Comparison of ENCODE assay signal across 22 cellular contexts in the genomic region with DNA sequence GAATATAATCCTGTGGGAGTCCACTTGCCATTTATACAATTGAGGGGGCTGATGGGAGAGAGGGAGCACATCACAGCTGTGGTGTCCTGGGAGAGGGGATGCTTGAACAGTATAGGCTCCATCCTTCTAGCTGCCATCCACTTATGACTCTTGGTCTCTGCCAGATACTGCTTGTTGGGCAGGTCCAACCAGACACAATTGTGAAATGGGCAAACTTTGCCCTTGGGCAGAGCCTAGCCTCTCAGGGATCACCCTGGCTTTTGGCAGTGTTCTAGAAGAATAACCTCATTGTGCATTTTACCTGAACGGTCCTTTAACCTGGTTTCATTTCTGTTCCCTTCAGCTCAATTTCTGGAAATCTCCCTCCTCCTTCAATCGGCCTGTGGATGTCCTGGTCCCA. TPM values are rescaled to one million over a fixed set of nuclear protein-coding genes. Genes with fewer than 3 reads are reported as not detected.
DNase-seq lines count a peak whose midpoint lies in the region; ATAC-seq, FAIRE-seq and TF ChIP-seq lines count a peak whose summit lies in the region.
"Had no signal": no experiment of that assay in that cellular context is flagged by ENCODE, and none has a peak within 500 bp of the region (broad histone marks: within the 10 kb centered on the region; RNA-seq: fewer than 3 reads in every experiment).

No MANE protein-coding gene starts in this region.

- TF ChIP-seq POLR2A in breast epithelium (IDR thresholded peaks at IDR 0.05) (no peak), right lobe of liver (IDR thresholded peaks at IDR 0.05) (no peak), GM12891 (IDR thresholded peaks at IDR 0.05; ENCODE audit: low read depth, low read length) (no peak)

- H3K27ac Mint-ChIP-seq in Calu3 (ENCODE audit: unreplicated experiment) (no peak overlapping the region), osteocyte (ENCODE audit: unreplicated experiment) (peak overlapping the region; percentile 55), endodermal cell (no peak overlapping the region)
- H3K27ac Mint-ChIP-seq in activated naive CD4-positive, alpha-beta T cell treated with anti-CD3 and anti-CD28 coated beads for 36 hours, result no peak overlapping the region
- H3K27ac Mint-ChIP-seq: CD8-positive, alpha-beta memory T cell had no signal

- no peaks in the 10 kb centered on the region for H3K9me3 Mint-ChIP-seq in Calu3 (ENCODE audit: low read depth, unreplicated experiment)
- H3K9me3 Mint-ChIP-seq in osteocyte (ENCODE audit: unreplicated experiment), result no peaks in the 10 kb centered on the region
- no peaks in the 10 kb centered on the region for H3K9me3 Mint-ChIP-seq in activated naive CD4-positive, alpha-beta T cell treated with anti-CD3 and anti-CD28 coated beads for 36 hours
- H3K9me3 Mint-ChIP-seq in endodermal cell, result peaks cover 11% of the 10 kb centered on the region
- H3K9me3 Mint-ChIP-seq: CD8-positive, alpha-beta memory T cell had no signal

- H3K36me3 ChIP-seq in breast epithelium (no peaks in the 10 kb centered on the region), right lobe of liver (no peaks in the 10 kb centered on the region), BE2C (no peaks in the 10 kb centered on the region), endodermal cell (ENCODE audit: control insufficient read depth, insufficient read depth, low read length) (no peaks in the 10 kb centered on the region)
- H3K36me3 ChIP-seq: BLaER1 had no signal

- peak; percentile 72 to 98 (median 91) for ATAC-seq in right lobe of liver
- ATAC-seq: GM12878, HCT116 had no signal

- no TSS peak for BruUV-seq in Calu3 (replicated peaks; lab: Mats Ljungman, UMichigan)

- 14% methylated on average over 2 of the region's 2 CpGs for WGBS in right lobe of liver (ENCODE audit: insufficient coverage, low coverage, low lambda C conversion rate, missing lambda C conversion rate)
- WGBS in endodermal cell (ENCODE audit: insufficient coverage in 1 of 2, insufficient read length in 1 of 2), 2 experiments, result 88 to 92% methylated on average over 2 of the region's 2 CpGs

- H3K4me1 Mint-ChIP-seq in Calu3 (ENCODE audit: low read depth, unreplicated experiment), result no peaks in the 10 kb centered on the region
- peaks cover 35% of the 10 kb centered on the region for H3K4me1 Mint-ChIP-seq in osteocyte (ENCODE audit: unreplicated experiment)
- no peaks in the 10 kb centered on the region for H3K4me1 Mint-ChIP-seq in activated naive CD4-positive, alpha-beta T cell treated with anti-CD3 and anti-CD28 coated beads for 36 hours (ENCODE audit: low read depth)
- no peaks in the 10 kb centered on the region for H3K4me1 Mint-ChIP-seq in endodermal cell
- H3K4me1 Mint-ChIP-seq: CD8-positive, alpha-beta memory T cell had no signal

- H3K9me3 ChIP-seq in breast epithelium (no peaks in the 10 kb centered on the region), right lobe of liver (no peaks in the 10 kb centered on the region), BE2C (no peaks in the 10 kb centered on the region), endodermal cell (ENCODE audit: control insufficient read depth, low read length) (no peaks in the 10 kb centered on the region)
- H3K9me3 ChIP-seq: BLaER1 had no signal

- H3K9ac ChIP-seq in endodermal cell (ENCODE audit: extremely low read depth, low read length, poor library complexity, severe bottlenecking), result no peak overlapping the region
- H3K9ac ChIP-seq: BLaER1, GM23248 had no signal

- peak overlapping the region; percentile 64 to 71 for H3K27ac ChIP-seq in breast epithelium
- no peak overlapping the region for H3K27ac ChIP-seq in right lobe of liver
- H3K27ac ChIP-seq in endodermal cell (ENCODE audit: low read depth, low read length), result no peak overlapping the region
- H3K27ac ChIP-seq: BLaER1, GM23248 had no signal

- TF ChIP-seq CTCF in Calu3 (IDR thresholded peaks at IDR 0.05; ENCODE audit: unreplicated experiment) (no peak), breast epithelium (IDR thresholded peaks at IDR 0.05) (no peak), right lobe of liver (IDR thresholded peaks at IDR 0.05) (no peak), osteocyte (IDR thresholded peaks at IDR 0.05) (no peak), BE2C (IDR thresholded peaks at IDR 0.05; ENCODE audit: low read depth, low read length) (no peak), endodermal cell (conservative IDR thresholded peaks at IDR 0.05) (no peak)

- intact Hi-C loops in Calu3 (cut with micrococcal nuclease; ENCODE audit: unreplicated experiment), result no loop called here
- intact Hi-C loops in breast epithelium (cut with DNase I; ENCODE audit: low total_unique reads), result loop anchor here (1.0 kb wide), 1 partner anchor 7 kb away; no protein-coding TSS in a partner anchor
- intact Hi-C loops in right lobe of liver (cut with DNase I), result no loop called here
- intact Hi-C loops in activated naive CD4-positive, alpha-beta T cell treated with anti-CD3 and anti-CD28 coated beads for 36 hours (cut with micrococcal nuclease), result no loop called here

- no peak overlapping the region for H3K4me3 ChIP-seq in breast epithelium
- H3K4me3 ChIP-seq in right lobe of liver, result no peak overlapping the region
- no peak overlapping the region for H3K4me3 ChIP-seq in BE2C (ENCODE audit: low read depth, low read length)
- H3K4me3 ChIP-seq in endodermal cell (ENCODE audit: low read length), result no peak overlapping the region
- H3K4me3 ChIP-seq: BLaER1, GM12878, GM23248 had no signal

- H3K4me3 Mint-ChIP-seq in Calu3 (ENCODE audit: low read depth, unreplicated experiment) (no peak overlapping the region), osteocyte (ENCODE audit: unreplicated experiment) (no peak overlapping the region), endodermal cell (no peak overlapping the region)
- H3K4me3 Mint-ChIP-seq in activated naive CD4-positive, alpha-beta T cell treated with anti-CD3 and anti-CD28 coated beads for 36 hours, result no peak overlapping the region
- H3K4me3 Mint-ChIP-seq: CD8-positive, alpha-beta memory T cell had no signal

- no peak for FAIRE-seq in GM12891 (lab: Jason Lieb, UNC)
- FAIRE-seq: GM12878, GM18507 had no signal

- CTCF ChIA-PET in Calu3 (lab: Charles Lee), result no interaction called here
- CTCF ChIA-PET in activated naive CD4-positive, alpha-beta T cell treated with anti-CD3 and anti-CD28 coated beads for 36 hours (lab: Charles Lee), result no interaction called here

- H3K4me1 ChIP-seq in breast epithelium (peaks cover 0 to 11% of the 10 kb centered on the region in 2 donors), right lobe of liver (no peaks in the 10 kb centered on the region), BE2C (no peaks in the 10 kb centered on the region), endodermal cell (ENCODE audit: control insufficient read depth, insufficient read depth, low read length) (no peaks in the 10 kb centered on the region)
- H3K4me1 ChIP-seq: BLaER1 had no signal

- H3K27me3 ChIP-seq in breast epithelium, result no peaks in the 10 kb centered on the region
- H3K27me3 ChIP-seq in right lobe of liver, result no peaks in the 10 kb centered on the region
- H3K27me3 ChIP-seq in BE2C, result no peaks in the 10 kb centered on the region
- no peaks in the 10 kb centered on the region for H3K27me3 ChIP-seq in endodermal cell (ENCODE audit: control insufficient read depth, insufficient read depth, low read length, poor library complexity, severe bottlenecking)
- H3K27me3 ChIP-seq: BLaER1 had no signal

- DNase-seq in Calu3 (peak; percentile 2), breast epithelium (ENCODE audit: low spot score in 2 of 2) (peak in 1 of 2 donors; percentile 78), right lobe of liver (peak in 2 of 3 donors; percentile 64 to 73), osteocyte (ENCODE audit: extremely low spot score, unreplicated experiment) (no peak), BE2C (no peak), endodermal cell (no peak), GM12891 (ENCODE audit: insufficient read length, low spot score) (no peak)
- DNase-seq in activated naive CD4-positive, alpha-beta T cell treated with anti-CD3 and anti-CD28 coated beads for 36 hours, result no peak
- DNase-seq: CD8-positive, alpha-beta memory T cell; DND-41; GDM1; GM23248; NCI-H1417 treated with DMSO at 0.1 percent for 48 hours; NCI-H2029 treated with DMSO at 0.1 percent for 48 hours; NCI-H510A had no signal

- H3K27me3 Mint-ChIP-seq in Calu3 (ENCODE audit: unreplicated experiment) (peaks cover 28% of the 10 kb centered on the region), osteocyte (ENCODE audit: unreplicated experiment) (no peaks in the 10 kb centered on the region), endodermal cell (ENCODE audit: insufficient read depth) (peaks cover 3% of the 10 kb centered on the region)
- H3K27me3 Mint-ChIP-seq in activated naive CD4-positive, alpha-beta T cell treated with anti-CD3 and anti-CD28 coated beads for 36 hours (ENCODE audit: low read depth), result no peaks in the 10 kb centered on the region

- H3K36me3 Mint-ChIP-seq in Calu3 (ENCODE audit: insufficient read depth, unreplicated experiment), result no peaks in the 10 kb centered on the region
- H3K36me3 Mint-ChIP-seq in osteocyte (ENCODE audit: unreplicated experiment), result peaks cover 11% of the 10 kb centered on the region
- no peaks in the 10 kb centered on the region for H3K36me3 Mint-ChIP-seq in activated naive CD4-positive, alpha-beta T cell treated with anti-CD3 and anti-CD28 coated beads for 36 hours (ENCODE audit: low read depth)
- H3K36me3 Mint-ChIP-seq in endodermal cell (ENCODE audit: low read depth), result no peaks in the 10 kb centered on the region
- H3K36me3 Mint-ChIP-seq: CD8-positive, alpha-beta memory T cell had no signal

RNA-seq across cellular contexts. Expression of gene CPA4, which starts 6.0 kb away (rescaled TPM):
- total RNA-seq in Calu3 (2022) (not detected in 2 replicates), breast epithelium (1 to 10 TPM in 1 of 3 donors, under 1 TPM in 1, not detected in 1; 0.98 to 2.0 TPM), right lobe of liver (not detected), osteocyte (23.6 and 24.7 TPM in 2 replicates), endodermal cell (not detected)
- total RNA-seq in activated naive CD4-positive, alpha-beta T cell treated with anti-CD3 and anti-CD28 coated beads for 36 hours, result not detected
- not detected for polyA plus RNA-seq in BE2C (2012; ENCODE audit: insufficient read depth, insufficient read length, low read depth)
- polyA plus RNA-seq in endodermal cell (2013, experiment 1 of 2), result 0.78 TPM
- polyA plus RNA-seq in endodermal cell (2013, experiment 2 of 2), result 0.37 TPM
- polyA plus RNA-seq in GM12891 (2012; ENCODE audit: low read depth, missing spikeins), result 4.7 TPM
- total RNA-seq: CD8-positive, alpha-beta memory T cell had no signal
- polyA plus RNA-seq: CD8-positive, alpha-beta memory T cell had no signal

RNA-seq across cellular contexts. Expression of gene CPA2, which starts 32.3 kb away (rescaled TPM):
- not detected in 2 replicates for total RNA-seq in Calu3 (2022)
- total RNA-seq in breast epithelium, result not detected
- not detected for total RNA-seq in right lobe of liver
- total RNA-seq in osteocyte, result not detected in 2 replicates
- not detected for total RNA-seq in activated naive CD4-positive, alpha-beta T cell treated with anti-CD3 and anti-CD28 coated beads for 36 hours
- polyA plus RNA-seq in BE2C (2012; ENCODE audit: insufficient read depth, insufficient read length, low read depth), result not detected
- total RNA-seq in endodermal cell, result under 1 TPM; 0.40 to 0.66 TPM
- 0.75 TPM for polyA plus RNA-seq in endodermal cell (2013, experiment 1 of 2)
- polyA plus RNA-seq in endodermal cell (2013, experiment 2 of 2), result 0.79 TPM
- polyA plus RNA-seq in GM12891 (2012; ENCODE audit: low read depth, missing spikeins), result 2.7 TPM
- total RNA-seq: A172; CD8-positive, alpha-beta memory T cell; GM23248; HT1080; LHCN-M2 had no signal
- polyA plus RNA-seq: CD8-positive, alpha-beta memory T cell; GM23248 had no signal

RNA-seq across cellular contexts. Expression of gene CPA5, which starts 45.7 kb away (rescaled TPM):
- total RNA-seq in Calu3 (2022) (not detected in 2 replicates), breast epithelium (not detected), right lobe of liver (not detected), osteocyte (0.51 TPM in 1 of 2 replicates, not detected in the other), endodermal cell (not detected)
- under 1 TPM; 0.74 to 0.88 TPM for total RNA-seq in activated naive CD4-positive, alpha-beta T cell treated with anti-CD3 and anti-CD28 coated beads for 36 hours
- polyA plus RNA-seq in BE2C (2012; ENCODE audit: insufficient read depth, insufficient read length, low read depth), result not detected
- not detected for polyA plus RNA-seq in endodermal cell (2013, experiment 1 of 2)
- not detected for polyA plus RNA-seq in endodermal cell (2013, experiment 2 of 2)
- polyA plus RNA-seq in GM12891 (2012; ENCODE audit: low read depth, missing spikeins), result 2.0 TPM
- total RNA-seq: GM23248, HT1080 had no signal

Comparison
In these comparisons a context has a peak if more than half of its experiments do, and no peak if none do; other contexts are left out.
1. DNase-seq: peak in Calu3 (single experiment) and right lobe of liver (2 of 3); none in osteocyte (single experiment), activated naive CD4-positive, alpha-beta T cell treated with anti-CD3 and anti-CD28 coated beads for 36 hours (single experiment), BE2C (single experiment), endodermal cell (single experiment) and GM12891 (single experiment).
2. H3K27ac ChIP-seq: peak in breast epithelium (2 of 2); none in right lobe of liver (0 of 3) and endodermal cell (single experiment).